ENCODE assay signal across 8 cellular contexts in genomic region chr17:50541916-50542688, GRCh38. TPM values are rescaled to one million over a fixed set of nuclear protein-coding genes. Genes with fewer than 3 reads are reported as not detected.
A peak's percentile ranks its signal among the peaks of the same experiment; 100 is the strongest.
DNase-seq lines count a peak whose midpoint lies in the region; TF ChIP-seq lines count a peak whose summit lies in the region.

No MANE protein-coding gene starts in this region.

- peak overlapping the region; percentile 87 for H3K4me2 ChIP-seq in Loucy (ENCODE audit: low read depth, low read length, poor library complexity, severe bottlenecking)
- peak overlapping the region; percentile 92 for H3K4me2 ChIP-seq in osteoblast (ENCODE audit: insufficient read depth, low read length)

- no peak for TF ChIP-seq POLR2A in testis (IDR thresholded peaks at IDR 0.05)

- H3K79me2 ChIP-seq in Loucy (ENCODE audit: insufficient read depth, low read length) (peaks cover under 1% of the 10 kb centered on the region), osteoblast (ENCODE audit: insufficient read depth, low read length) (peaks cover under 1% of the 10 kb centered on the region)

- no peaks in the 10 kb centered on the region for H3K9me2 ChIP-seq in Loucy (replicated peaks; ENCODE audit: low read depth, low read length)

- DNase-seq in H4 (ENCODE audit: low spot score), result peak; percentile 63
- peak; percentile 73 for DNase-seq in SK-N-DZ (ENCODE audit: low spot score)
- peak; percentile 85 for DNase-seq in activated naive CD4-positive, alpha-beta T cell treated with anti-CD3 and anti-CD28 coated beads, Interleukin-2, amount 50 U/mL, for 16 hours
- peak; percentile 82 for DNase-seq in glomerular visceral epithelial cell (ENCODE audit: extremely low spot score)
- peak; percentile 100 for DNase-seq in osteoblast (ENCODE audit: insufficient read length, low spot score, missing footprints)
- peak; percentile 90 for DNase-seq in testis

- peak overlapping the region; percentile 89 for H2AFZ ChIP-seq in Loucy (ENCODE audit: low read length)
- peak overlapping the region; percentile 98 for H2AFZ ChIP-seq in osteoblast (ENCODE audit: low read length)

- intact Hi-C loops in testis (cut with DNase I; ENCODE audit: low total_unique reads), result loop anchor here (5.0 kb wide), 1 partner anchor 60 kb away; no protein-coding TSS in a partner anchor

- TF ChIP-seq CTCF in Loucy (conservative IDR thresholded peaks at IDR 0.05; ENCODE audit: low read length), result peak; percentile 48
- peak; percentile 14 for TF ChIP-seq CTCF in osteoblast (IDR thresholded peaks at IDR 0.05; ENCODE audit: extremely low read depth, low read depth, low read length)
- no peak for TF ChIP-seq CTCF in testis (IDR thresholded peaks at IDR 0.05)

- no peaks in the 10 kb centered on the region for H3K9me3 ChIP-seq in ES-I3 (ENCODE audit: control insufficient read depth, insufficient read depth, low read length)
- H3K9me3 ChIP-seq in Loucy (ENCODE audit: insufficient read depth, low read depth, low read length), result no peaks in the 10 kb centered on the region
- H3K9me3 ChIP-seq in osteoblast (ENCODE audit: low read depth, low read length), result no peaks in the 10 kb centered on the region
- H3K9me3 ChIP-seq in testis, result no peaks in the 10 kb centered on the region

- H3F3A ChIP-seq in Loucy (ENCODE audit: low read depth), result no peaks in the 10 kb centered on the region

- H3K9ac ChIP-seq in ES-I3 (ENCODE audit: low read depth, low read length) (peak overlapping the region; percentile 78), Loucy (ENCODE audit: low read depth, low read length, poor library complexity, severe bottlenecking) (peak overlapping the region; percentile 68)

- H3K4me3 ChIP-seq in Loucy (ENCODE audit: low read length, poor library complexity, severe bottlenecking) (peak overlapping the region; percentile 75), osteoblast (ENCODE audit: insufficient read depth, low read length) (peak overlapping the region; percentile 76), testis (peak overlapping the region; percentile 56 to 71)

- H3K36me3 ChIP-seq in ES-I3 (ENCODE audit: insufficient read depth, low read length) (no peaks in the 10 kb centered on the region), Loucy (ENCODE audit: insufficient read depth, low read length) (no peaks in the 10 kb centered on the region), osteoblast (ENCODE audit: insufficient read depth, low read length) (no peaks in the 10 kb centered on the region), testis (ENCODE audit: low read depth, missing control alignments) (no peaks in the 10 kb centered on the region)

- H3K27ac ChIP-seq in osteoblast (ENCODE audit: low read depth, low read length), result peak overlapping the region; percentile 37
- H3K27ac ChIP-seq in testis, result peak overlapping the region; percentile 76 to 87

- WGBS in testis, 2 donors, result 1 to 2% methylated on average over 15 to 59 of the region's 65 CpGs

- no peaks in the 10 kb centered on the region for H4K20me1 ChIP-seq in Loucy (ENCODE audit: insufficient read depth, low read length, poor library complexity, severe bottlenecking)
- no peaks in the 10 kb centered on the region for H4K20me1 ChIP-seq in osteoblast (ENCODE audit: insufficient read depth, low read length)

- H3K4me1 ChIP-seq in ES-I3 (ENCODE audit: insufficient read depth, low read length) (peaks cover 30% of the 10 kb centered on the region), Loucy (ENCODE audit: insufficient read depth, low read length, poor library complexity, severe bottlenecking) (peaks cover 17% of the 10 kb centered on the region), osteoblast (ENCODE audit: insufficient read depth, low read length) (peaks cover 13% of the 10 kb centered on the region), testis (peaks cover 26% of the 10 kb centered on the region)

- H3K27me3 ChIP-seq in Loucy (ENCODE audit: insufficient read depth, low read length, poor library complexity, severe bottlenecking) (no peaks in the 10 kb centered on the region), osteoblast (ENCODE audit: insufficient read depth, low read length) (no peaks in the 10 kb centered on the region), testis (no peaks in the 10 kb centered on the region)

RNA-seq across cellular contexts. Expression of gene SPATA20, which starts 4.9 kb away (rescaled TPM):
- 88.7 and 104 TPM in 2 replicates for total RNA-seq in H4 (2014; rRNA removed; shearing (Covaris generic))
- 6.2 and 14.0 TPM in 2 replicates for polyA plus RNA-seq in SK-N-DZ (2014; cell fraction: cytosol; rRNA removed)
- 69.2 and 130 TPM in 2 replicates for polyA plus RNA-seq in SK-N-DZ (2014; cell fraction: nucleus; rRNA removed)
- total RNA-seq in osteoblast, result 126 and 142 TPM in 2 replicates
- 100 to 1,000 TPM; 207 to 338 TPM for total RNA-seq in testis
- 264 TPM for polyA plus RNA-seq in testis (ENCODE audit: insufficient read depth, low read depth, low replicate concordance)

RNA-seq across cellular contexts. Expression of gene EPN3, which starts 9.6 kb away (rescaled TPM):
- not detected in 2 replicates for total RNA-seq in H4 (2014; rRNA removed; shearing (Covaris generic))
- polyA plus RNA-seq in SK-N-DZ (2014; cell fraction: cytosol; rRNA removed), result 0.07 and 0.21 TPM in 2 replicates
- polyA plus RNA-seq in SK-N-DZ (2014; cell fraction: nucleus; rRNA removed), result 0.03 TPM in 1 of 2 replicates, not detected in the other
- not detected in 2 replicates for total RNA-seq in osteoblast
- 1 to 10 TPM; 4.9 to 6.3 TPM for total RNA-seq in testis
- polyA plus RNA-seq in testis (ENCODE audit: insufficient read depth, low read depth, low replicate concordance), result 6.3 TPM

RNA-seq across cellular contexts. Expression of gene CACNA1G, which starts 18.4 kb away (rescaled TPM):
- 0.97 and 1.7 TPM in 2 replicates for total RNA-seq in H4 (2014; rRNA removed; shearing (Covaris generic))
- not detected in 2 replicates for polyA plus RNA-seq in SK-N-DZ (2014; cell fraction: cytosol; rRNA removed)
- not detected in 2 replicates for polyA plus RNA-seq in SK-N-DZ (2014; cell fraction: nucleus; rRNA removed)
- total RNA-seq in osteoblast, result under 0.01 TPM in 2 replicates
- 1 to 10 TPM; 1.3 to 1.7 TPM for total RNA-seq in testis
- polyA plus RNA-seq in testis (ENCODE audit: insufficient read depth, low read depth, low replicate concordance), result 1.7 TPM

RNA-seq across cellular contexts. Expression of gene MYCBPAP, which starts 33.9 kb away (rescaled TPM):
- not detected in 2 replicates for total RNA-seq in H4 (2014; rRNA removed; shearing (Covaris generic))
- polyA plus RNA-seq in SK-N-DZ (2014; cell fraction: cytosol; rRNA removed), result not detected in 2 replicates
- not detected in 2 replicates for polyA plus RNA-seq in SK-N-DZ (2014; cell fraction: nucleus; rRNA removed)
- total RNA-seq in osteoblast (0.36 and 0.88 TPM in 2 replicates), testis (10 to 100 TPM; 75.9 to 91.7 TPM)
- 315 TPM for polyA plus RNA-seq in testis (ENCODE audit: insufficient read depth, low read depth, low replicate concordance)

Comparison
In these comparisons a context has a peak if more than half of its experiments do, and no peak if none do; other contexts are left out.
1. Peak in every context shown above with its lines: DNase-seq, H3K4me3 ChIP-seq and H3K27ac ChIP-seq.
2. CTCF ChIP-seq: peak in Loucy (single experiment) and osteoblast (single experiment); none in testis (0 of 3).